In genomic region chr7:128071801-128072200, GRCh38 we compare ENCODE assay signal across 1 cellular context.
TF ChIP-seq lines count a peak whose summit lies in the region.

No MANE protein-coding gene starts in this region.

TF ChIP-seq in K562, 482 proteins besides CTCF, POLR2A, EP300 and RAD21:
- TF ChIP-seq POLR2G (IDR thresholded peaks at IDR 0.05; ENCODE audit: low read depth, low read length): 0 out of 2 replicates have a peak, but pooled peaks have one; percentile 21
- peak; percentile 69 for TF ChIP-seq RBM22 (IDR thresholded peaks at IDR 0.05; ENCODE audit: low read depth, low read length, poor library complexity, severe bottlenecking)
- no peak for TF ChIP-seq DACH1 (IDR thresholded peaks at IDR 0.05; ENCODE audit: partially characterized antibody)
- no peak for TF ChIP-seq THAP7 (CRISPR knock-in tag; IDR thresholded peaks at IDR 0.05)
- no peak for TF ChIP-seq ELF1 (tag; IDR thresholded peaks at IDR 0.05)
- TF ChIP-seq, protein P1, sequence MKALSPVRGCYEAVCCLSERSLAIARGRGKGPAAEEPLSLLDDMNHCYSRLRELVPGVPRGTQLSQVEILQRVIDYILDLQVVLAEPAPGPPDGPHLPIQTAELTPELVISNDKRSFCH (CRISPR knock-in tag; IDR thresholded peaks at IDR 0.05): no peak
- TF ChIP-seq, protein P1 (tag; IDR thresholded peaks at IDR 0.05): no peak
- TF ChIP-seq HNRNPH1 (optimal IDR thresholded peaks at IDR 0.05; ENCODE audit: low read depth, low read length): no peak
TF ChIP-seq in K562: peak in this region for 2.
